Comparison of ENCODE assay signal across 14 cellular contexts in the genomic region with DNA sequence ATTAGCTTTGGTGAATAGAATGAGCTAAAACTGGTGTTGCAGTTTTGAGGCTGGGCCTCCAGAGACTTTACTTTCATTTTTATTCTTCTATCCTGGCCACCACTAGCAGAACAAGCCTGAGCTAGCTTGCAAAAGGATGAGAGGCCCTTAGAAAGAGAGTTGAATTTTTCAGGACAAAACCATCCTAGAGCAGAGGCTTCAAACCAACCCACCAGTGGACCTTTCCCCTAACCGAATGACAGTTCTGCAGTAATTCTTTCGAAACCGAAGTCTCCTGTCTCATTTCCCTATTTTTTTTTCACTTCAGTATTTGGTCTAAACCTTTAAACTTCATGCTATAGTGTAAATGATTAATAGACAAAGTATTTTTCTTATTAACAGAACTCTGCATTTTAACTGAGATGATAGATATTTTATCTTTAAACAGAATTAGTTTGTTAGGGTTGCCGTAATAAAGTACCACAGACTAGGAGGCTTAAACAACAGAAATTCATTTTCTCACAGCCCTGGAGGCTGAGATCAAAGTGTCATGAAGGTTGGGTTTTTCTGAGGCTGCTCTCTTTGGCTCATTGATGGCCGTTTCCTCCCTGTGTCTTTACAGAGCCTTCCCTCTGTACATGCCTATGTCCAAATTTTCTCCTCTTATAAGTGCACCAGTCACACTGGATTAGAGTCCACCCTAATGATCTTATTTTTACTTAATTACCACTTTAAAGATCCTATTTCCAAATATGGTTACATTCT.
DNase-seq lines count a peak whose midpoint lies in the region; ATAC-seq and TF ChIP-seq lines count a peak whose summit lies in the region.
"Had no signal": no experiment of that assay in that cellular context is flagged by ENCODE, and none has a peak within 500 bp of the region (broad histone marks: within the 10 kb centered on the region; RNA-seq: fewer than 3 reads in every experiment).

No MANE protein-coding gene starts in this region.

- peaks cover 1% of the 10 kb centered on the region for H3K36me3 Mint-ChIP-seq in memory B cell

- no peak overlapping the region for H3K9ac ChIP-seq in smooth muscle cell (ENCODE audit: low read depth)
- no peak overlapping the region for H3K9ac ChIP-seq in PC-3 (ENCODE audit: low read length)

- H3K27ac Mint-ChIP-seq in memory B cell: no peak overlapping the region
- H3K27ac Mint-ChIP-seq: activated CD4-positive, alpha-beta T cell treated with anti-CD3 and anti-CD28 coated beads, Interleukin-2, amount 10 ng/mL, durations not matched to agents 7 days and 5 days had no signal

- no peak overlapping the region for H3K4me2 ChIP-seq in smooth muscle cell
- H3K4me2 ChIP-seq in PC-3 (ENCODE audit: low read length): no peak overlapping the region

- peak; percentile 92 for ATAC-seq in GM18909 (IDR thresholded peaks at IDR 0.05; ENCODE audit: poor library complexity, unreplicated experiment)
- ATAC-seq in HG02588 (IDR thresholded peaks at IDR 0.05; ENCODE audit: unreplicated experiment): peak; percentile 86
- ATAC-seq in HG03442 (IDR thresholded peaks at IDR 0.05; ENCODE audit: unreplicated experiment): peak; percentile 75
- ATAC-seq in memory B cell (ENCODE audit: low read depth): peak; percentile 38
- ATAC-seq in PC-3: no peak
- ATAC-seq: HCT116 had no signal

- no TSS peak for BruUV-seq in PC-3 (replicated peaks; lab: Mats Ljungman, UMichigan)

- H3K4me1 Mint-ChIP-seq in memory B cell: peaks cover 11% of the 10 kb centered on the region
- H3K4me1 Mint-ChIP-seq: activated CD4-positive, alpha-beta T cell treated with anti-CD3 and anti-CD28 coated beads, Interleukin-2, amount 10 ng/mL, durations not matched to agents 7 days and 5 days had no signal

- TF ChIP-seq CTCF in smooth muscle cell (IDR thresholded peaks at IDR 0.05; ENCODE audit: borderline replicate concordance, insufficient read depth, poor library complexity, severe bottlenecking) (no peak), PC-3 (conservative IDR thresholded peaks at IDR 0.05; ENCODE audit: low read depth, low read length) (no peak)

- no peak overlapping the region for H3K27ac ChIP-seq in smooth muscle cell (ENCODE audit: low read depth)
- H3K27ac ChIP-seq in PC-3 (ENCODE audit: low read length): no peak overlapping the region

- H3K36me3 ChIP-seq in smooth muscle cell (ENCODE audit: low read depth) (no peaks in the 10 kb centered on the region), PC-3 (ENCODE audit: low read depth, low read length) (no peaks in the 10 kb centered on the region)

- H3K4me3 ChIP-seq in smooth muscle cell (no peak overlapping the region), PC-3 (ENCODE audit: low read length) (no peak overlapping the region)

- no peaks in the 10 kb centered on the region for H3K9me2 ChIP-seq in PC-3 (replicated peaks; ENCODE audit: low read length)

- H3K9me3 Mint-ChIP-seq in memory B cell: peaks cover 1% of the 10 kb centered on the region
- H3K9me3 Mint-ChIP-seq: activated CD4-positive, alpha-beta T cell treated with anti-CD3 and anti-CD28 coated beads, Interleukin-2, amount 10 ng/mL, durations not matched to agents 7 days and 5 days had no signal

- H3K79me2 ChIP-seq in smooth muscle cell (ENCODE audit: low read depth) (no peaks in the 10 kb centered on the region), PC-3 (ENCODE audit: low read length) (no peaks in the 10 kb centered on the region)

- H3K4me1 ChIP-seq in smooth muscle cell (ENCODE audit: low read depth) (no peaks in the 10 kb centered on the region), PC-3 (ENCODE audit: insufficient read depth, low read length) (no peaks in the 10 kb centered on the region)

- H3K27me3 Mint-ChIP-seq in memory B cell: peaks cover 6% of the 10 kb centered on the region

- CTCF ChIA-PET in PC-3 (lab: Charles Lee): no interaction called here

- H3K4me3 Mint-ChIP-seq in memory B cell: no peak overlapping the region
- H3K4me3 Mint-ChIP-seq: activated CD4-positive, alpha-beta T cell treated with anti-CD3 and anti-CD28 coated beads, Interleukin-2, amount 10 ng/mL, durations not matched to agents 7 days and 5 days had no signal

- 91% methylated on average over 5 of the region's 5 CpGs for WGBS in smooth muscle cell (ENCODE audit: low lambda C conversion rate)

- H3K9me3 ChIP-seq in smooth muscle cell (replicated peaks; ENCODE audit: low read depth) (no peaks in the 10 kb centered on the region), PC-3 (ENCODE audit: low read length) (no peaks in the 10 kb centered on the region)

- POLR2A ChIA-PET in PC-3 (lab: Charles Lee; ENCODE audit: unreplicated experiment): no interaction called here

- H3K27me3 ChIP-seq in smooth muscle cell (ENCODE audit: low read depth) (no peaks in the 10 kb centered on the region), PC-3 (ENCODE audit: low read length) (peaks cover 45% of the 10 kb centered on the region)

- no peaks in the 10 kb centered on the region for H3F3A ChIP-seq in smooth muscle cell (ENCODE audit: low read depth)
- no peaks in the 10 kb centered on the region for H3F3A ChIP-seq in PC-3 (ENCODE audit: low read length, unreplicated experiment)

- H4K20me1 ChIP-seq in smooth muscle cell (ENCODE audit: low read depth) (no peaks in the 10 kb centered on the region), PC-3 (ENCODE audit: low read length) (no peaks in the 10 kb centered on the region)

- no peak for DNase-seq in memory B cell (ENCODE audit: low spot score in 2 of 2)
- DNase-seq in smooth muscle cell (lab: John Stamatoyannopoulos, UW; ENCODE audit: unreplicated experiment): no peak
- DNase-seq in stimulated activated CD4-positive, alpha-beta T cell treated with anti-CD3 and anti-CD28 coated beads, Interleukin-1b, Interleukin-23, amount 100 ng/mL, for 48 hours: no peak
- DNase-seq in PC-3: no peak
- DNase-seq in stimulated activated naive CD4-positive, alpha-beta T cell (lab: John Stamatoyannopoulos, UW): no peak
- DNase-seq: activated CD4-positive, alpha-beta T cell treated with anti-CD3 and anti-CD28 coated beads, Interleukin-2, amount 10 ng/mL, durations not matched to agents 7 days and 5 days; kidney; NCI-H1436 treated with DMSO at 0.1 percent for 48 hours; occipital lobe; Right ventricle myocardium superior had no signal

- H2AFZ ChIP-seq in smooth muscle cell (ENCODE audit: low read depth) (no peak overlapping the region), PC-3 (ENCODE audit: low read length) (no peak overlapping the region)

- intact Hi-C loops in PC-3 (cut with micrococcal nuclease): no loop called here
